6 cellular contexts compared by ENCODE assay signal in the genomic region with DNA sequence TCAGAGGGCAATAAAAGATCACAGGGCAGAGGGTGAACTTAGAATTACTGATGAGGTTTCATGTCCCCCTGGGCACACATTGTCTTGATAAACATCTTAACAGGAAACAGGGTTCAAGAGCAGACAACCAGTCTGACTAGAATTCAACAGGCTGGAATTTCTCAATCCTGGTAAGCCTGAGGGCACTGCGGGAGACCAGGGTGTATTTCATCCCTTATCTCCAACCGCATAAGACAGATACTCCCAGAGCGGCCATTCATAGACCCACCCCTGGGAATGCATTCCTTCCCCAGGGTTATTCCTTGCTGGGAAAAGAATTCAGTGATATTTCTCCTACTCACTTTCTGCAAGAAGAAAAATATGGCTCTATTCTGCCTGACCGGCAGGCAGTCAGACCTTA.
A peak's percentile ranks its signal among the peaks of the same experiment; 100 is the strongest.
DNase-seq lines count a peak whose midpoint lies in the region; ATAC-seq, FAIRE-seq and TF ChIP-seq lines count a peak whose summit lies in the region.
"Not testable (repeated sequence)": the region's sequence is repeated elsewhere in the genome, so short reads cannot be mapped to it uniquely, and the experiment has no call there.

No MANE protein-coding gene starts in this region.

- not testable (repeated sequence) for H3K79me2 ChIP-seq in DOHH2 (ENCODE audit: control insufficient read depth, low read length); GM12878 (ENCODE audit: control insufficient read depth, insufficient read depth, low read length)

- not testable (repeated sequence) for TF ChIP-seq CTCF in DOHH2 (IDR thresholded peaks at IDR 0.05; ENCODE audit: low read depth, low read length, poor library complexity, severe bottlenecking); HEK293 (tag by site-specific recombination; IDR thresholded peaks at IDR 0.05); GM12878 (IDR thresholded peaks at IDR 0.05 in 2 of 3, conservative IDR thresholded peaks at IDR 0.05 in 1 of 3; ENCODE audit: control insufficient read depth in 2 of 3, extremely low read depth in 1 of 3, insufficient read depth in 1 of 3, low read depth in 3 of 3, low read length in 3 of 3)

- TF ChIP-seq EP300 in GM12878 (IDR thresholded peaks at IDR 0.05; ENCODE audit: borderline replicate concordance in 1 of 2, control insufficient read depth in 1 of 2, low read depth in 2 of 2, low read length in 2 of 2), result not testable (repeated sequence)

- CTCF ChIA-PET in HEK293 (lab: Yijun Ruan, JAX), result not testable (repeated sequence)
- CTCF ChIA-PET in GM12878 (lab: Yijun Ruan, JAX), result interaction anchor here (0.9 kb wide), 1 partner anchor 152 kb away, joined by 3 read pairs; no protein-coding TSS in a partner anchor

- RAD21 ChIA-PET in GM12878 (lab: Charles Lee; ENCODE audit: unreplicated experiment), result not testable (repeated sequence)

- not testable (repeated sequence) for H3F3A ChIP-seq in DOHH2 (ENCODE audit: control insufficient read depth, insufficient read depth)

- not testable (repeated sequence) for H3K4me2 ChIP-seq in DOHH2 (ENCODE audit: low read length); GM12878 (ENCODE audit: control insufficient read depth, insufficient read depth)

- not testable (repeated sequence) for H3K27me3 ChIP-seq in DOHH2 (ENCODE audit: control insufficient read depth, low read length); GM12878 (replicated peaks in 1 of 2; ENCODE audit: control insufficient read depth in 2 of 2, insufficient read depth in 2 of 2, low read length in 1 of 2)

- H3K9me3 ChIP-seq in DOHH2 (ENCODE audit: control insufficient read depth, insufficient read depth, low read length), result peaks cover 18% of the 10 kb centered on the region
- H3K9me3 ChIP-seq in HEK293 (ENCODE audit: control insufficient read depth, insufficient read depth, low read depth, low read length); SK-N-MC (ENCODE audit: low read depth, low read length); GM12878 (replicated peaks; ENCODE audit: control insufficient read depth, insufficient read depth, low read length): not testable (repeated sequence)

- BruUV-seq in GM12878 (replicated peaks; lab: Mats Ljungman, UMichigan), result not testable (repeated sequence)

- not testable (repeated sequence) for TF ChIP-seq RAD21 in GM12878 (IDR thresholded peaks at IDR 0.05; ENCODE audit: insufficient read depth, low read depth, low read length)

- H3K9me2 ChIP-seq in DOHH2 (replicated peaks; ENCODE audit: control insufficient read depth, low read length), result not testable (repeated sequence)

- not testable (repeated sequence) for ATAC-seq in GM12878

- SMC1A ChIA-PET in GM12878 (lab: Charles Lee; ENCODE audit: uncharacterized antibody, unreplicated experiment), result interaction anchor here (0.9 kb wide), 1 partner anchor 15 kb away, joined by 4 read pairs; no protein-coding TSS in a partner anchor

- TF ChIP-seq POLR2A in GM12878 (IDR thresholded peaks at IDR 0.05; ENCODE audit: low read depth, low read length), result not testable (repeated sequence)

- peaks cover 15% of the 10 kb centered on the region for H3K36me3 ChIP-seq in DOHH2 (ENCODE audit: control insufficient read depth, low read length)
- H3K36me3 ChIP-seq in HEK293 (ENCODE audit: control insufficient read depth in 2 of 2, insufficient read depth in 1 of 2, low read length in 2 of 2); SK-N-MC (ENCODE audit: insufficient read depth, low read length); GM12878 (ENCODE audit: control insufficient read depth in 2 of 2, insufficient read depth in 2 of 2, low read length in 1 of 2): not testable (repeated sequence)

- POLR2A ChIA-PET in HEK293 (lab: Yijun Ruan, JAX); GM12878 (lab: Charles Lee): not testable (repeated sequence)

- not testable (repeated sequence) for H2AFZ ChIP-seq in GM12878 (ENCODE audit: control insufficient read depth, low read depth, low read length)

- H3K9ac ChIP-seq in SK-N-MC (ENCODE audit: insufficient read length); GM12878 (ENCODE audit: control insufficient read depth, insufficient read depth, low read length): not testable (repeated sequence)

- WGBS in GM12878 (ENCODE audit: insufficient coverage, insufficient replicate concordance, low lambda C conversion rate, missing lambda C conversion rate), result 98% methylated on average over 4 of the region's 4 CpGs

- in situ Hi-C loops in GM12878 (cut with MboI), result not testable (repeated sequence)

- H4K20me1 ChIP-seq in DOHH2 (ENCODE audit: control insufficient read depth, insufficient read depth, low read depth, low read length); GM12878 (ENCODE audit: control insufficient read depth, insufficient read depth): not testable (repeated sequence)

- peak overlapping the region; percentile 74 for H3K27ac ChIP-seq in DOHH2 (ENCODE audit: low read depth, low read length)
- not testable (repeated sequence) for H3K27ac ChIP-seq in HEK293 (ENCODE audit: extremely low read depth, low read depth, low read length); SK-N-MC; GM12878 (ENCODE audit: control insufficient read depth, insufficient read depth)

- DNase-seq in A172 (ENCODE audit: low spot score) (peak; percentile 2), NCI-H82 (lab: John Stamatoyannopoulos, UW) (peak; percentile 2), SK-N-MC (ENCODE audit: low read depth, low spot score) (peak; percentile 52)
- not testable (repeated sequence) for DNase-seq in GM12878 (ENCODE audit: low read depth, low spot score)

- intact Hi-C loops in GM12878 (cut with micrococcal nuclease; ENCODE audit: unreplicated experiment), result loop anchor here (5.0 kb wide), 1 partner anchor 72 kb away; no protein-coding TSS in a partner anchor

- H3K4me1 ChIP-seq in DOHH2 (ENCODE audit: control insufficient read depth, low read length), result peaks cover 28% of the 10 kb centered on the region
- H3K4me1 ChIP-seq in HEK293 (ENCODE audit: control insufficient read depth, insufficient read depth, low read length); GM12878 (ENCODE audit: control insufficient read depth, insufficient read depth, low read length): not testable (repeated sequence)

- FAIRE-seq in GM12878 (lab: Jason Lieb, UNC), result not testable (repeated sequence)

- peak overlapping the region; percentile 22; the same call in 1 of the 2 replicates for H3K4me3 ChIP-seq in DOHH2 (ENCODE audit: low read length)
- not testable (repeated sequence) for H3K4me3 ChIP-seq in HEK293 (ENCODE audit: low read depth, low read length); SK-N-MC; GM12878

TF ChIP-seq in HEK293, 187 proteins besides CTCF, POLR2A, EP300 and RAD21:
- TF ChIP-seq TCF7L2 (IDR thresholded peaks at IDR 0.05; ENCODE audit: borderline replicate concordance, low read depth, low read length), result 0 out of 2 replicates have a peak, but pooled peaks have one; percentile 25
- TF ChIP-seq SETDB1 (IDR thresholded peaks at IDR 0.05; ENCODE audit: insufficient read length, low read length), result peak; percentile 71
TF ChIP-seq in HEK293: peak in this region for 2; not testable (repeated sequence) for 185.

TF ChIP-seq in GM12878, 131 proteins besides CTCF, POLR2A, EP300 and RAD21:
- TF ChIP-seq CBX5 (IDR thresholded peaks at IDR 0.05; ENCODE audit: low read depth), result 0 out of 2 replicates have a peak, but pooled peaks have one; percentile 31
